8 cellular contexts compared by ENCODE assay signal in genomic region chr14:53217283-53217994, GRCh38.
A peak's percentile ranks its signal among the peaks of the same experiment; 100 is the strongest.
DNase-seq lines count a peak whose midpoint lies in the region; ATAC-seq and TF ChIP-seq lines count a peak whose summit lies in the region.

No MANE protein-coding gene starts in this region.

- peak overlapping the region in 1 of 2 donors; percentile 36 for H3K9ac ChIP-seq in colonic mucosa (ENCODE audit: low read depth in 2 of 2, low read length in 2 of 2)

- H3K4me1 ChIP-seq in colonic mucosa (peaks cover 9% of the 10 kb centered on the region), right lobe of liver (peaks cover 0 to 4% (median 0%) of the 10 kb centered on the region in 4 donors)

- DNase-seq in AG09319 (ENCODE audit: extremely low read depth, low read depth) (peak; percentile 4), NCI-H2196 treated with DMSO at 0.1 percent for 48 hours (lab: John Stamatoyannopoulos, UW; ENCODE audit: unreplicated experiment) (peak; percentile 63), colonic mucosa (peak; percentile 78), right lobe of liver (peak; percentile 80 to 86 (median 81))
- peak; percentile 37 to 79 (median 47) for DNase-seq in stimulated activated CD4-positive, alpha-beta T cell treated with anti-CD3 and anti-CD28 coated beads, TNF-alpha, amount 100 ng/mL, for 24 hours (ENCODE audit: low read depth in 3 of 3)

- H3K27me3 ChIP-seq in colonic mucosa (no peaks in the 10 kb centered on the region), right lobe of liver (no peaks in the 10 kb centered on the region)

- TF ChIP-seq CTCF in AG09319 (IDR thresholded peaks at IDR 0.05; ENCODE audit: low read depth, low read length), result peak; percentile 28
- TF ChIP-seq CTCF in colonic mucosa (IDR thresholded peaks at IDR 0.05), result peak; percentile 54
- peak; percentile 54 to 81 (median 60) for TF ChIP-seq CTCF in right lobe of liver (IDR thresholded peaks at IDR 0.05)

- no peaks in the 10 kb centered on the region for H3K9me3 ChIP-seq in colonic mucosa
- no peaks in the 10 kb centered on the region for H3K9me3 ChIP-seq in right lobe of liver

- no peak for TF ChIP-seq POLR2A in right lobe of liver (IDR thresholded peaks at IDR 0.05)

- H3K4me3 ChIP-seq in colonic mucosa (peak overlapping the region; percentile 63), right lobe of liver (peak overlapping the region; percentile 72 to 73 (median 73))

- intact Hi-C loops in colonic mucosa (cut with DNase I) (no loop called here), right lobe of liver (cut with DNase I) (no loop called here)

- H3K36me3 ChIP-seq in colonic mucosa (no peaks in the 10 kb centered on the region), right lobe of liver (no peaks in the 10 kb centered on the region)

- peak overlapping the region; percentile 43 for H3K27ac ChIP-seq in colonic mucosa
- H3K27ac ChIP-seq in right lobe of liver, result peak overlapping the region in 1 of 3 donors; percentile 35

- ATAC-seq in GM18868 (IDR thresholded peaks at IDR 0.05; ENCODE audit: unreplicated experiment) (peak; percentile 99), HG03095 (IDR thresholded peaks at IDR 0.05; ENCODE audit: unreplicated experiment) (peak; percentile 97), right lobe of liver (peak; percentile 99 to 100 (median 100))
- ATAC-seq in activated CD4-positive, CD25-positive, alpha-beta regulatory T cell treated with anti-CD3 and anti-CD28 coated beads, Interleukin-2, amount 50 U/mL, for 24 hours, result peak; percentile 97

- 2% methylated on average over 10 of the region's 39 CpGs for WGBS in right lobe of liver (ENCODE audit: insufficient coverage, low coverage, low lambda C conversion rate, missing lambda C conversion rate)

Comparison
In these comparisons a context has a peak if more than half of its experiments do, and no peak if none do; other contexts are left out.
1. DNase-seq: peak in every context shown above with its lines; median percentile 81 in right lobe of liver; 78 in colonic mucosa; 63 in NCI-H2196 treated with DMSO at 0.1 percent for 48 hours; 47 in stimulated activated CD4-positive, alpha-beta T cell treated with anti-CD3 and anti-CD28 coated beads, TNF-alpha, amount 100 ng/mL, for 24 hours; 4 in AG09319.